Comparison of ENCODE assay signal across 22 cellular contexts in the genomic region with DNA sequence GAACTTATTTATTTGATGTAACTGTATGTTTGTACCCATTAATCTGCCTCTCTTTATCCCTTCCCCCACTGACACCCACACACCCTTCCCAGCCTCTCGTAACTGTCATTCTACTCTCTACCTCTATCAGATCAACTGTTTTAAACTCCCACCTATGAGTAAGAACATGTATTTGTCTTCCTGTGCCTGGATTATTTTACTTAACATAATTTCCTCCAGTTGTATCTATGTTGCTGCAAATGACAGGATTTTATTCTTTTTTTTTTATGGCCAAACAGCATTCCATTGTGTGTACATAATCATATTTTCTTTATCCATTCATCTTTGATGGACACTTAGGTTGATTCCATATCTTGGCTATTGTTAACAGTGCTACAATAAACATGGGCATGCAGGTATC.
"Had no signal": no experiment of that assay in that cellular context is flagged by ENCODE, and none has a peak within 500 bp of the region (broad histone marks: within the 10 kb centered on the region; RNA-seq: fewer than 3 reads in every experiment).

No MANE protein-coding gene starts in this region.

- H3K4me3 Mint-ChIP-seq: activated CD4-positive, alpha-beta T cell treated with anti-CD3 and anti-CD28 coated beads, Interleukin-2, amount 10 ng/mL, durations not matched to agents 7 days and 5 days; activated naive CD4-positive, alpha-beta T cell treated with anti-CD3 and anti-CD28 coated beads, Interleukin-2, amount 50 U/mL, for 24 hours; activated T-cell treated with anti-CD3 and anti-CD28 coated beads, Interleukin-2, amount 50 U/mL, for 4 hours; nephron progenitor cell; stimulated activated memory B cell treated with anti-CD40 and anti-IgM and Interleukin-4, amounts not matched to agents 10 μg/mL and 1 μg/mL and 100 μg/mL, for 72 hours had no signal

- H3K27me3 Mint-ChIP-seq: activated CD4-positive, alpha-beta T cell treated with anti-CD3 and anti-CD28 coated beads, Interleukin-2, amount 10 ng/mL, durations not matched to agents 7 days and 5 days; activated naive CD4-positive, alpha-beta T cell treated with anti-CD3 and anti-CD28 coated beads, Interleukin-2, amount 50 U/mL, for 24 hours; stimulated activated memory B cell treated with anti-CD40 and anti-IgM and Interleukin-4, amounts not matched to agents 10 μg/mL and 1 μg/mL and 100 μg/mL, for 72 hours had no signal

- H3K36me3 ChIP-seq: adrenal gland, cardiac muscle cell, colonic mucosa, gastrocnemius medialis, left lung, thoracic aorta had no signal

- H3K9me3 ChIP-seq: adrenal gland, colonic mucosa, gastrocnemius medialis, left lung, thoracic aorta, upper lobe of right lung had no signal

- H3K4me1 Mint-ChIP-seq: nephron progenitor cell had no signal

- H3K27me3 ChIP-seq: adrenal gland, cardiac muscle cell, colonic mucosa, gastrocnemius medialis, left lung, spleen, upper lobe of right lung had no signal

- DNase-seq: activated CD4-positive, alpha-beta T cell treated with anti-CD3 and anti-CD28 coated beads, Interleukin-2, amount 10 ng/mL, durations not matched to agents 7 days and 5 days; activated CD4-positive, CD25-positive, alpha-beta regulatory T cell; activated CD8-positive, alpha-beta memory T cell treated with anti-CD3 and anti-CD28 coated beads, Interleukin-2, amount 50 U/mL, for 4 hours; activated effector memory CD4-positive, alpha-beta T cell treated with Interleukin-2 at 50 U/mL for 16 hours; activated T-cell treated with anti-CD3 and anti-CD28 coated beads, Interleukin-2, amount 50 U/mL, for 4 hours; adrenal gland; colonic mucosa; gastrocnemius medialis; left lung; nephron progenitor cell; nucleus accumbens; retina; spleen; stimulated activated CD4-positive, alpha-beta T cell treated with anti-CD3 and anti-CD28 coated beads, Interleukin-4, amount 100 ng/mL, for 4 hours; T-helper 1 cell; T-helper 9 cell; upper lobe of right lung had no signal

- ATAC-seq: activated T-cell treated with anti-CD3 and anti-CD28 coated beads, Interleukin-2, amount 50 U/mL, for 4 hours; esophagus mucosa; gastrocnemius medialis; left lung; upper lobe of right lung had no signal

- H3K27ac Mint-ChIP-seq: activated CD4-positive, alpha-beta T cell treated with anti-CD3 and anti-CD28 coated beads, Interleukin-2, amount 10 ng/mL, durations not matched to agents 7 days and 5 days; activated naive CD4-positive, alpha-beta T cell treated with anti-CD3 and anti-CD28 coated beads, Interleukin-2, amount 50 U/mL, for 24 hours; nephron progenitor cell; stimulated activated memory B cell treated with anti-CD40 and anti-IgM and Interleukin-4, amounts not matched to agents 10 μg/mL and 1 μg/mL and 100 μg/mL, for 72 hours had no signal

- H3K4me3 ChIP-seq: adrenal gland, cardiac muscle cell, colonic mucosa, gastrocnemius medialis, left lung, spleen, thoracic aorta, upper lobe of right lung had no signal

- H3K27ac ChIP-seq: adrenal gland, cardiac muscle cell, colonic mucosa, gastrocnemius medialis, left lung, spleen, thoracic aorta, upper lobe of right lung had no signal
